14 cellular contexts compared by ENCODE assay signal in the genomic region with DNA sequence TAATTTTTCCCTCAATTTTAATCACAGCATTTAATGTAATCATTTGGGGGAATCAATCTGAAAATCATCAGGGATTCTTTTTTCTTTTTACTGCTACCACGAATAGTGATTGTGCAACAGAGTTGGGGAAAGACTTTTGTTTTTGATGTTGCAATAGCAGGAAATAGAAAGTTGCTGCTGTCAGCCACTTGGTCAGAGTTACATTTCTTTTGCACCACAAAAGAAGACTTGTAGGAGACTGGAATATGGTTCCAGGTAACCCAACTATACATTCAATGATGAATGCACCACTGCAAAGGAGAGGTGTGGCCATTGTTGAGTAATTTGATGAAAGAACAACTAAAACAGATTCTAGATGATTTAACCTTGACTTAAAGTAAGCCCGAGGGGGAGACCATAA. TPM values are rescaled to one million over a fixed set of nuclear protein-coding genes. Genes with fewer than 3 reads are reported as not detected.
DNase-seq lines count a peak whose midpoint lies in the region; ATAC-seq and TF ChIP-seq lines count a peak whose summit lies in the region.
"Had no signal": no experiment of that assay in that cellular context is flagged by ENCODE, and none has a peak within 500 bp of the region (broad histone marks: within the 10 kb centered on the region; RNA-seq: fewer than 3 reads in every experiment).

No MANE protein-coding gene starts in this region.

- BruUV-seq in HCT116 (replicated peaks; lab: Mats Ljungman, UMichigan) (no TSS peak), Caco-2 (replicated peaks; lab: Mats Ljungman, UMichigan) (no TSS peak)

- TF ChIP-seq RAD21 in HCT116 (IDR thresholded peaks at IDR 0.05; ENCODE audit: low read depth) = no peak

- no peaks in the 10 kb centered on the region for H4K20me1 ChIP-seq in HCT116 (ENCODE audit: insufficient read depth)

- H3K4me1 ChIP-seq in HCT116 (ENCODE audit: control insufficient read depth in 1 of 2, insufficient read depth in 2 of 2, low read length in 2 of 2) (no peaks in the 10 kb centered on the region), RWPE2 (ENCODE audit: insufficient read depth, poor library complexity, severe bottlenecking) (peaks cover 28% of the 10 kb centered on the region), Caco-2 (no peaks in the 10 kb centered on the region)

- TF ChIP-seq CTCF in HCT116 (IDR thresholded peaks at IDR 0.05 in 2 of 3, conservative IDR thresholded peaks at IDR 0.05 in 1 of 3; ENCODE audit: borderline replicate concordance in 1 of 3, insufficient read depth in 1 of 3, low read depth in 2 of 3, low read length in 2 of 3) (no peak), RWPE2 (IDR thresholded peaks at IDR 0.05; ENCODE audit: poor library complexity, severe bottlenecking) (no peak), fibroblast of pulmonary artery (IDR thresholded peaks at IDR 0.05; ENCODE audit: low read length, missing control alignments) (no peak), natural killer cell (IDR thresholded peaks at IDR 0.05) (no peak), Caco-2 (IDR thresholded peaks at IDR 0.05; ENCODE audit: insufficient read depth in 1 of 2, low read depth in 1 of 2, low read length in 1 of 2, severe bottlenecking in 1 of 2, unreplicated experiment in 1 of 2) (no peak)

- no peaks in the 10 kb centered on the region for H3K4me1 Mint-ChIP-seq in natural killer cell
- no peaks in the 10 kb centered on the region for H3K4me1 Mint-ChIP-seq in Caco-2 (ENCODE audit: low read depth, unreplicated experiment)
- H3K4me1 Mint-ChIP-seq: endodermal cell had no signal

- peaks cover 74% of the 10 kb centered on the region for H3K27me3 ChIP-seq in HCT116 (ENCODE audit: insufficient read depth, low read length)
- H3K27me3 ChIP-seq in RWPE2 (ENCODE audit: insufficient read depth, poor library complexity, severe bottlenecking) = no peaks in the 10 kb centered on the region
- H3K27me3 ChIP-seq in Caco-2 (replicated peaks; ENCODE audit: control insufficient read depth, insufficient read depth, low read length) = no peaks in the 10 kb centered on the region

- CTCF ChIA-PET in HCT116 (lab: Charles Lee) = no interaction called here
- CTCF ChIA-PET in Caco-2 (lab: Charles Lee) = no interaction called here

- intact Hi-C loops in HCT116 (cut with micrococcal nuclease) (no loop called here), natural killer cell (cut with micrococcal nuclease) (no loop called here), Caco-2 (cut with micrococcal nuclease; ENCODE audit: unreplicated experiment) (no loop called here)

- no peak for TF ChIP-seq POLR2A in HCT116 (IDR thresholded peaks at IDR 0.05; ENCODE audit: borderline replicate concordance, extremely low read depth, insufficient read depth, insufficient read length)

- peak; percentile 16 for DNase-seq in A172 (ENCODE audit: low spot score)
- DNase-seq in HCT116 (ENCODE audit: low read depth, low spot score) = no peak
- no peak for DNase-seq in RWPE2 (ENCODE audit: low spot score)
- DNase-seq in fibroblast of pulmonary artery (ENCODE audit: low read depth) = peak; percentile 81
- no peak for DNase-seq in natural killer cell
- no peak for DNase-seq in Caco-2
- no peak for DNase-seq in NCI-H1930 (lab: John Stamatoyannopoulos, UW)
- DNase-seq: activated CD4-positive, alpha-beta T cell treated with anti-CD3 and anti-CD28 coated beads, Interleukin-2, amount 10 ng/mL, durations not matched to agents 7 days and 5 days; endodermal cell; islet precursor cell; NCI-H345; stimulated activated CD4-positive, alpha-beta T cell treated with anti-CD3 and anti-CD28 coated beads, Interleukin-4, amount 100 ng/mL, for 1 hour had no signal

- no peak overlapping the region for H3K4me3 ChIP-seq in HCT116 (replicated peaks in 1 of 2; ENCODE audit: low read depth in 1 of 2, low read length in 2 of 2)
- no peak overlapping the region for H3K4me3 ChIP-seq in RWPE2 (ENCODE audit: severe bottlenecking)
- no peak overlapping the region for H3K4me3 ChIP-seq in fibroblast of pulmonary artery (replicated peaks; ENCODE audit: low read depth, low read length)
- no peak overlapping the region for H3K4me3 ChIP-seq in Caco-2 (ENCODE audit: low read depth, low read length)

- H3K4me3 Mint-ChIP-seq in natural killer cell = no peak overlapping the region
- H3K4me3 Mint-ChIP-seq in Caco-2 (ENCODE audit: unreplicated experiment) = no peak overlapping the region
- H3K4me3 Mint-ChIP-seq: activated CD4-positive, alpha-beta T cell treated with anti-CD3 and anti-CD28 coated beads, Interleukin-2, amount 10 ng/mL, durations not matched to agents 7 days and 5 days; activated naive CD8-positive, alpha-beta T cell; endodermal cell had no signal

- no peak overlapping the region for H2AFZ ChIP-seq in HCT116 (ENCODE audit: low read depth, low read length, poor library complexity, severe bottlenecking)

- no peaks in the 10 kb centered on the region for H3K36me3 Mint-ChIP-seq in natural killer cell
- no peaks in the 10 kb centered on the region for H3K36me3 Mint-ChIP-seq in Caco-2 (ENCODE audit: insufficient read depth, unreplicated experiment)
- H3K36me3 Mint-ChIP-seq: activated naive CD8-positive, alpha-beta T cell had no signal

- H3K27me3 Mint-ChIP-seq in natural killer cell (ENCODE audit: low read depth in 2 of 2) (peaks cover 0 to 4% of the 10 kb centered on the region in 2 donors), Caco-2 (ENCODE audit: insufficient read depth, unreplicated experiment) (peaks cover 16% of the 10 kb centered on the region)

- H3K36me3 ChIP-seq in HCT116 (ENCODE audit: control insufficient read depth in 1 of 2, insufficient read depth in 2 of 2, low read length in 2 of 2) (no peaks in the 10 kb centered on the region), RWPE2 (ENCODE audit: low read depth) (no peaks in the 10 kb centered on the region), Caco-2 (ENCODE audit: control insufficient read depth, insufficient read depth, low read length) (no peaks in the 10 kb centered on the region)

- RAD21 ChIA-PET in HCT116 (lab: Charles Lee; ENCODE audit: low non-redundant PET in 1 of 2, low total read pairs in 2 of 2, uncharacterized antibody in 2 of 2, unreplicated experiment in 2 of 2) = no interaction called here

- no peak overlapping the region for H3K27ac Mint-ChIP-seq in natural killer cell
- H3K27ac Mint-ChIP-seq in Caco-2 (ENCODE audit: unreplicated experiment) = no peak overlapping the region
- H3K27ac Mint-ChIP-seq: activated CD4-positive, alpha-beta T cell treated with anti-CD3 and anti-CD28 coated beads, Interleukin-2, amount 10 ng/mL, durations not matched to agents 7 days and 5 days; activated naive CD8-positive, alpha-beta T cell; endodermal cell had no signal

- H3K79me2 ChIP-seq in HCT116 (ENCODE audit: insufficient read depth, low read length) = no peaks in the 10 kb centered on the region

- no peak for ATAC-seq in HCT116
- peak; percentile 56; the same call in 2 of the 3 replicates for ATAC-seq in RWPE2 (ENCODE audit: low read depth)
- ATAC-seq in natural killer cell = no peak
- ATAC-seq in HG03378 (IDR thresholded peaks at IDR 0.05; ENCODE audit: unreplicated experiment) = no peak

- H3K9me3 ChIP-seq in HCT116 (ENCODE audit: control insufficient read depth in 1 of 2, insufficient read depth in 1 of 2, low read depth in 1 of 2, low read length in 2 of 2) (no peaks in the 10 kb centered on the region), RWPE2 (ENCODE audit: severe bottlenecking) (no peaks in the 10 kb centered on the region), Caco-2 (no peaks in the 10 kb centered on the region)

- no peak overlapping the region for H3K9ac ChIP-seq in HCT116 (ENCODE audit: low read length)

- H3K9me3 Mint-ChIP-seq in natural killer cell (peaks cover 0 to 2% of the 10 kb centered on the region in 2 donors), Caco-2 (ENCODE audit: unreplicated experiment) (no peaks in the 10 kb centered on the region)
- H3K9me3 Mint-ChIP-seq: activated CD4-positive, alpha-beta T cell treated with anti-CD3 and anti-CD28 coated beads, Interleukin-2, amount 10 ng/mL, durations not matched to agents 7 days and 5 days; endodermal cell had no signal

- H3K9me2 ChIP-seq in HCT116 (ENCODE audit: insufficient read depth) = no peaks in the 10 kb centered on the region

- H3K4me2 ChIP-seq in HCT116 (ENCODE audit: low read length) = no peak overlapping the region

- POLR2A ChIA-PET in HCT116 (lab: Charles Lee) (no interaction called here), Caco-2 (lab: Charles Lee) (no interaction called here)

- H3K27ac ChIP-seq in HCT116 (ENCODE audit: low read depth, low read length) = no peak overlapping the region
- peak overlapping the region; percentile 12 for H3K27ac ChIP-seq in RWPE2 (ENCODE audit: poor library complexity, severe bottlenecking)

TF ChIP-seq in HCT116, 20 proteins besides CTCF, POLR2A, EP300 and RAD21:
- no peak for TF ChIP-seq POLR2AphosphoS5 (IDR thresholded peaks at IDR 0.05; ENCODE audit: low read depth, low read length)
- peak; percentile 86 for TF ChIP-seq CEBPB (IDR thresholded peaks at IDR 0.05; ENCODE audit: low read depth)

RNA-seq across cellular contexts. Expression of a gene that starts 46.3 kb away (rescaled TPM):
- total RNA-seq in A172 (2014; rRNA removed; shearing (Covaris generic)) = 0.98 and 6.9 TPM in 2 replicates
- 0.34 TPM for total RNA-seq in HCT116 (2021; ENCODE audit: unreplicated experiment)
- polyA plus RNA-seq in HCT116 (2012) = 0.17 and 0.20 TPM in 2 replicates
- total RNA-seq in natural killer cell = not detected
- 0.54 and 2.4 TPM in 2 replicates for total RNA-seq in Caco-2 (2022)

Comparison
In these comparisons a context has a peak if more than half of its experiments do, and no peak if none do; other contexts are left out.
1. DNase-seq: peak in A172 (single experiment) and fibroblast of pulmonary artery (single experiment); none in HCT116 (single experiment), RWPE2 (single experiment), natural killer cell (single experiment), Caco-2 (0 of 2) and NCI-H1930 (0 of 2).